ENCODE assay signal across 7 cellular contexts in the genomic region with DNA sequence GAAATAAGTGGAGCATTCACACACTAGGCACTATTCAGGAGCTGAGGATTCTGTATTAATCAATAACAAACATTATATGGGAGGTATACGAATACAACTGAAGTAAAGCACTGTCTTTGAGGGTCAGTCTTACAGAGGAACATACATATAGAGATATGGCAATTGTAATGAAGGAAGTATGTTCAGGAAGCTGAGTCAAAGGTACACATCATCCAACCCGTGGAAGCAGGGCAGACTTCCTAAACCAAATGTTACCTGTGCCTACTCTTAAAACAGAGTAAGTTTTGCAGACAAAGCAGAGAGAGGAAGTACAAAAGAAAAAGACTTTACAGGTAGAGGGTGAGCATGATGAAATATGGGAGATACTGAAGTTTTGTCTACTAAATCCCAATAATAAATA.
"Had no signal": no experiment of that assay in that cellular context is flagged by ENCODE, and none has a peak within 500 bp of the region (broad histone marks: within the 10 kb centered on the region; RNA-seq: fewer than 3 reads in every experiment).

No MANE protein-coding gene starts in this region.

- H3K36me3 ChIP-seq: HAP-1 had no signal

- DNase-seq: GM23248, GOT3, H7, HFFc6 had no signal

- H3K9me3 ChIP-seq: HAP-1 had no signal

- ATAC-seq: HCT116, HepG2 had no signal

- H3K4me1 ChIP-seq: HAP-1 had no signal

- H3K27ac ChIP-seq: GM23248 had no signal

- H3K4me3 ChIP-seq: GM23248, HAP-1 had no signal
